11 cellular contexts compared by ENCODE assay signal in genomic region chr6:169452117-169452868, GRCh38.
DNase-seq lines count a peak whose midpoint lies in the region; ATAC-seq, FAIRE-seq and TF ChIP-seq lines count a peak whose summit lies in the region.
"Had no signal": no experiment of that assay in that cellular context is flagged by ENCODE, and none has a peak within 500 bp of the region (broad histone marks: within the 10 kb centered on the region; RNA-seq: fewer than 3 reads in every experiment).

No MANE protein-coding gene starts in this region.

- H3K27me3 ChIP-seq in duodenal mucosa (ENCODE audit: control insufficient read depth in 1 of 2, insufficient read depth in 2 of 2, low read length in 2 of 2) (no peaks in the 10 kb centered on the region), muscle layer of colon (ENCODE audit: control insufficient read depth in 1 of 2, insufficient read depth in 2 of 2, low read length in 2 of 2) (no peaks in the 10 kb centered on the region)
- H3K27me3 ChIP-seq: cardiac muscle cell had no signal

- DNase-seq in NCI-H2171 treated with DMSO at 0.1 percent for 48 hours (lab: John Stamatoyannopoulos, UW) (peak; percentile 1), NCI-H2171 (lab: John Stamatoyannopoulos, UW) (no peak), urothelium cell line (ENCODE audit: low spot score) (peak; percentile 76), NCI-H446 treated with DMSO at 0.1 percent for 48 hours (lab: John Stamatoyannopoulos, UW) (no peak), GM10248 (ENCODE audit: extremely low spot score) (no peak)
- DNase-seq: nucleus accumbens had no signal

- peak overlapping the region; percentile 59 for H3K27ac ChIP-seq in duodenal mucosa (ENCODE audit: low read depth, low read length)
- H3K27ac ChIP-seq in muscle layer of colon (ENCODE audit: low read depth, low read length), result peak overlapping the region; percentile 4
- H3K27ac ChIP-seq: A549, cardiac muscle cell had no signal

- H3K4me1 ChIP-seq in duodenal mucosa (ENCODE audit: control insufficient read depth in 1 of 2, insufficient read depth in 2 of 2, low read length in 2 of 2), result peaks cover 10 to 11% of the 10 kb centered on the region in 2 donors
- H3K4me1 ChIP-seq in muscle layer of colon (ENCODE audit: insufficient read depth, low read length), result no peaks in the 10 kb centered on the region
- H3K4me1 ChIP-seq: A549 had no signal

- ATAC-seq in GM21447 (IDR thresholded peaks at IDR 0.05; ENCODE audit: unreplicated experiment), result no peak
- ATAC-seq: A549 had no signal

- no peak for TF ChIP-seq CTCF in GM10248 (IDR thresholded peaks at IDR 0.05; ENCODE audit: control extremely low read depth, extremely low read depth, low read depth, missing control alignments)

- H3K9me3 ChIP-seq in duodenal mucosa (ENCODE audit: control insufficient read depth in 1 of 2, low read length in 2 of 2) (no peaks in the 10 kb centered on the region), muscle layer of colon (ENCODE audit: low read length) (no peaks in the 10 kb centered on the region)
- H3K9me3 ChIP-seq: A549 had no signal

- H3K9ac ChIP-seq in duodenal mucosa (ENCODE audit: low read depth in 1 of 2, low read length in 2 of 2), result no peak overlapping the region
- peak overlapping the region; percentile 4 for H3K9ac ChIP-seq in muscle layer of colon (ENCODE audit: low read length)

- no peak for FAIRE-seq in urothelium cell line (lab: Jason Lieb, UNC)
- FAIRE-seq: A549 had no signal

- H3K36me3 ChIP-seq in duodenal mucosa (ENCODE audit: control insufficient read depth in 1 of 2, insufficient read depth in 2 of 2, low read length in 2 of 2), result no peaks in the 10 kb centered on the region
- H3K36me3 ChIP-seq in muscle layer of colon (ENCODE audit: insufficient read depth, low read length), result no peaks in the 10 kb centered on the region
- H3K36me3 ChIP-seq: cardiac muscle cell had no signal

- CTCF ChIA-PET in GM10248 (lab: Yijun Ruan, JAX), result no interaction called here

- no peak overlapping the region for H3K4me3 ChIP-seq in duodenal mucosa (ENCODE audit: low read depth in 1 of 2, low read length in 2 of 2)
- H3K4me3 ChIP-seq in muscle layer of colon (ENCODE audit: low read depth in 1 of 2, low read length in 2 of 2), result peak overlapping the region; percentile 8 to 61
- H3K4me3 ChIP-seq: A549, cardiac muscle cell had no signal

- POLR2A ChIA-PET in GM10248 (lab: Yijun Ruan, JAX), result no interaction called here

Comparison
In these comparisons a context has a peak if more than half of its experiments do, and no peak if none do; other contexts are left out.
1. DNase-seq: peak in NCI-H2171 treated with DMSO at 0.1 percent for 48 hours (single experiment) and urothelium cell line (single experiment); none in NCI-H2171 (single experiment), NCI-H446 treated with DMSO at 0.1 percent for 48 hours (single experiment) and GM10248 (single experiment).
2. H3K4me3 ChIP-seq: peak in muscle layer of colon (2 of 2); none in duodenal mucosa (0 of 2).